ENCODE assay signal across 14 cellular contexts in the genomic region with DNA sequence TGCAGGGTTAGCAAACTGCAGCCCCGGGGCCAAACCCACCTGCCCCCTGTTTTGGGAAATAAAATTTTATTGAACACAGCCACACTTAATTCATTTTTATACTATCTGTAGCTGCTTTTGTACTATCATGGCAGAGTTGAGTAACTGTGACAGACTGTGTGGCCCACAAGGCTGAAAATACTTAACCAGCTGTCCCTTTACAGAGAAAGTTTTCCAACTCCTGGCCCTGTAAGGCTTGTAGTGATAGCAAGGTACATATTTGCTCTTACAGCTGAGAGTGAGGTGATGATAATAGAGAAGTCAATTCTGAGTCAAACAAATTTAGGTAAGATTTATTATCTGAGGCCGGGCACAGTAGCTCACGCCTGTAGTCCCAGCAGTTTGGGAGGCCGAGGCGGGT.
DNase-seq lines count a peak whose midpoint lies in the region; ATAC-seq and TF ChIP-seq lines count a peak whose summit lies in the region.
"Had no signal": no experiment of that assay in that cellular context is flagged by ENCODE, and none has a peak within 500 bp of the region (broad histone marks: within the 10 kb centered on the region; RNA-seq: fewer than 3 reads in every experiment).

No MANE protein-coding gene starts in this region.

- 37% methylated on average over 5 of the region's 5 CpGs for WGBS in liver

- DNase-seq in NCI-H1105 treated with DMSO at 0.1 percent for 48 hours (lab: John Stamatoyannopoulos, UW) (peak; percentile 13), NCI-H1105 (lab: John Stamatoyannopoulos, UW) (no peak), HuH-7 (ENCODE audit: low spot score) (peak; percentile 5), NCI-H748 treated with DMSO at 0.1 percent for 48 hours (lab: John Stamatoyannopoulos, UW) (peak; percentile 22), cerebellar cortex (ENCODE audit: low spot score) (no peak), dermis blood vessel endothelial cell (no peak)
- DNase-seq: CD8-positive, alpha-beta memory T cell; NCI-H1436 treated with DMSO at 0.1 percent for 48 hours; NCI-H2107 had no signal

- peak; percentile 18 to 46 for TF ChIP-seq RAD21 in liver (IDR thresholded peaks at IDR 0.05)

- peak overlapping the region in 1 of 2 donors; percentile 43 for H3K27ac ChIP-seq in liver (ENCODE audit: low read depth in 1 of 2, low read length in 2 of 2)
- H3K27ac ChIP-seq: BLaER1 treated with 17β-estradiol and CSF1 and Interleukin-3, amounts not matched to agents 10 nM and 100 nM had no signal

- H3K4me3 ChIP-seq in liver (ENCODE audit: low read depth in 1 of 3, low read length in 3 of 3) = no peak overlapping the region
- H3K4me3 ChIP-seq: BLaER1 treated with 17β-estradiol and CSF1 and Interleukin-3, amounts not matched to agents 10 nM and 100 nM; HAP-1 had no signal

- no peak overlapping the region for H3K9ac ChIP-seq in liver (ENCODE audit: low read depth in 1 of 2, low read length in 2 of 2)
- H3K9ac ChIP-seq: BLaER1 treated with 17β-estradiol and CSF1 and Interleukin-3, amounts not matched to agents 10 nM and 100 nM had no signal

- peaks cover 0 to 2% (median 1%) of the 10 kb centered on the region in 4 donors for H3K36me3 ChIP-seq in liver (ENCODE audit: control insufficient read depth in 4 of 4, insufficient read depth in 3 of 4, low read depth in 1 of 4, low read length in 3 of 4)
- H3K36me3 ChIP-seq: HAP-1 had no signal

- no peaks in the 10 kb centered on the region for H3K27me3 ChIP-seq in liver (ENCODE audit: control insufficient read depth in 4 of 4, insufficient read depth in 4 of 4, low read length in 3 of 4)
- H3K27me3 ChIP-seq: BLaER1 treated with 17β-estradiol and CSF1 and Interleukin-3, amounts not matched to agents 10 nM and 100 nM had no signal

- no peak for ATAC-seq in GM18498 (IDR thresholded peaks at IDR 0.05; ENCODE audit: unreplicated experiment)
- ATAC-seq: Panc1 had no signal

- no peaks in the 10 kb centered on the region for H3K9me3 ChIP-seq in liver (ENCODE audit: control insufficient read depth in 4 of 4, low read length in 3 of 4)
- H3K9me3 ChIP-seq: BLaER1 treated with 17β-estradiol and CSF1 and Interleukin-3, amounts not matched to agents 10 nM and 100 nM; HAP-1 had no signal

- no peak for TF ChIP-seq CTCF in liver (IDR thresholded peaks at IDR 0.05; ENCODE audit: low read depth, low read length, missing input control)

- H3K4me1 ChIP-seq in liver (ENCODE audit: control insufficient read depth in 4 of 4, insufficient read depth in 4 of 4, low read length in 3 of 4) = peaks cover 0 to 5% (median under 1%) of the 10 kb centered on the region in 4 donors
- H3K4me1 ChIP-seq: HAP-1 had no signal

TF ChIP-seq in liver, 16 proteins besides CTCF, POLR2A, EP300 and RAD21:
- TF ChIP-seq, protein P1, sequence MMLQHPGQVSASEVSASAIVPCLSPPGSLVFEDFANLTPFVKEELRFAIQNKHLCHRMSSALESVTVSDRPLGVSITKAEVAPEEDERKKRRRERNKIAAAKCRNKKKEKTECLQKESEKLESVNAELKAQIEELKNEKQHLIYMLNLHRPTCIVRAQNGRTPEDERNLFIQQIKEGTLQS (IDR thresholded peaks at IDR 0.05) = no peak
- TF ChIP-seq SP1 (IDR thresholded peaks at IDR 0.05) (peak; percentile 60), NR2F2 (IDR thresholded peaks at IDR 0.05) (no peak), FOXA2 (IDR thresholded peaks at IDR 0.05) (peak; percentile 66), HNF4A (conservative IDR thresholded peaks at IDR 0.05) (peak; percentile 57 to 58), EGR1 (IDR thresholded peaks at IDR 0.05; ENCODE audit: low read depth in 2 of 2) (no peak), JUND (IDR thresholded peaks at IDR 0.05) (peak in 1 of 2 donors; percentile 43), RXRA (IDR thresholded peaks at IDR 0.05) (peak in 1 of 2 donors; percentile 65), FOXA1 (IDR thresholded peaks at IDR 0.05) (no peak), HNF4G (IDR thresholded peaks at IDR 0.05) (no peak), TAF1 (conservative IDR thresholded peaks at IDR 0.05) (no peak), GABPA (IDR thresholded peaks at IDR 0.05 in 1 of 2, conservative IDR thresholded peaks at IDR 0.05 in 1 of 2) (no peak), YY1 (IDR thresholded peaks at IDR 0.05) (peak; percentile 71)
- TF ChIP-seq, protein P2, sequence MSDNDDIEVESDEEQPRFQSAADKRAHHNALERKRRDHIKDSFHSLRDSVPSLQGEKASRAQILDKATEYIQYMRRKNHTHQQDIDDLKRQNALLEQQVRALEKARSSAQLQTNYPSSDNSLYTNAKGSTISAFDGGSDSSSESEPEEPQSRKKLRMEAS (IDR thresholded peaks at IDR 0.05) = peak; percentile 11
- TF ChIP-seq, protein P3, sequence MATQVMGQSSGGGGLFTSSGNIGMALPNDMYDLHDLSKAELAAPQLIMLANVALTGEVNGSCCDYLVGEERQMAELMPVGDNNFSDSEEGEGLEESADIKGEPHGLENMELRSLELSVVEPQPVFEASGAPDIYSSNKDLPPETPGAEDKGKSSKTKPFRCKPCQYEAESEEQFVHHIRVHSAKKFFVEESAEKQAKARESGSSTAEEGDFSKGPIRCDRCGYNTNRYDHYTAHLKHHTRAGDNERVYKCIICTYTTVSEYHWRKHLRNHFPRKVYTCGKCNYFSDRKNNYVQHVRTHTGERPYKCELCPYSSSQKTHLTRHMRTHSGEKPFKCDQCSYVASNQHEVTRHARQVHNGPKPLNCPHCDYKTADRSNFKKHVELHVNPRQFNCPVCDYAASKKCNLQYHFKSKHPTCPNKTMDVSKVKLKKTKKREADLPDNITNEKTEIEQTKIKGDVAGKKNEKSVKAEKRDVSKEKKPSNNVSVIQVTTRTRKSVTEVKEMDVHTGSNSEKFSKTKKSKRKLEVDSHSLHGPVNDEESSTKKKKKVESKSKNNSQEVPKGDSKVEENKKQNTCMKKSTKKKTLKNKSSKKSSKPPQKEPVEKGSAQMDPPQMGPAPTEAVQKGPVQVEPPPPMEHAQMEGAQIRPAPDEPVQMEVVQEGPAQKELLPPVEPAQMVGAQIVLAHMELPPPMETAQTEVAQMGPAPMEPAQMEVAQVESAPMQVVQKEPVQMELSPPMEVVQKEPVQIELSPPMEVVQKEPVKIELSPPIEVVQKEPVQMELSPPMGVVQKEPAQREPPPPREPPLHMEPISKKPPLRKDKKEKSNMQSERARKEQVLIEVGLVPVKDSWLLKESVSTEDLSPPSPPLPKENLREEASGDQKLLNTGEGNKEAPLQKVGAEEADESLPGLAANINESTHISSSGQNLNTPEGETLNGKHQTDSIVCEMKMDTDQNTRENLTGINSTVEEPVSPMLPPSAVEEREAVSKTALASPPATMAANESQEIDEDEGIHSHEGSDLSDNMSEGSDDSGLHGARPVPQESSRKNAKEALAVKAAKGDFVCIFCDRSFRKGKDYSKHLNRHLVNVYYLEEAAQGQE (IDR thresholded peaks at IDR 0.05) = peak; percentile 64
- TF ChIP-seq, protein P4, sequence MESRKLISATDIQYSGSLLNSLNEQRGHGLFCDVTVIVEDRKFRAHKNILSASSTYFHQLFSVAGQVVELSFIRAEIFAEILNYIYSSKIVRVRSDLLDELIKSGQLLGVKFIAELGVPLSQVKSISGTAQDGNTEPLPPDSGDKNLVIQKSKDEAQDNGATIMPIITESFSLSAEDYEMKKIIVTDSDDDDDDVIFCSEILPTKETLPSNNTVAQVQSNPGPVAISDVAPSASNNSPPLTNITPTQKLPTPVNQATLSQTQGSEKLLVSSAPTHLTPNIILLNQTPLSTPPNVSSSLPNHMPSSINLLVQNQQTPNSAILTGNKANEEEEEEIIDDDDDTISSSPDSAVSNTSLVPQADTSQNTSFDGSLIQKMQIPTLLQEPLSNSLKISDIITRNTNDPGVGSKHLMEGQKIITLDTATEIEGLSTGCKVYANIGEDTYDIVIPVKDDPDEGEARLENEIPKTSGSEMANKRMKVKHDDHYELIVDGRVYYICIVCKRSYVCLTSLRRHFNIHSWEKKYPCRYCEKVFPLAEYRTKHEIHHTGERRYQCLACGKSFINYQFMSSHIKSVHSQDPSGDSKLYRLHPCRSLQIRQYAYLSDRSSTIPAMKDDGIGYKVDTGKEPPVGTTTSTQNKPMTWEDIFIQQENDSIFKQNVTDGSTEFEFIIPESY (IDR thresholded peaks at IDR 0.05) = peak; percentile 26

Comparison
In these comparisons a context has a peak if more than half of its experiments do, and no peak if none do; other contexts are left out.
1. DNase-seq: peak in NCI-H1105 treated with DMSO at 0.1 percent for 48 hours (single experiment), HuH-7 (single experiment) and NCI-H748 treated with DMSO at 0.1 percent for 48 hours (single experiment); none in NCI-H1105 (single experiment), cerebellar cortex (single experiment) and dermis blood vessel endothelial cell (single experiment).